Comparison of ENCODE assay signal across 1 cellular context in genomic region chr18:58221060-58221725, GRCh38.
A peak's percentile ranks its signal among the peaks of the same experiment; 100 is the strongest.
TF ChIP-seq lines count a peak whose summit lies in the region.

No MANE protein-coding gene starts in this region.

TF ChIP-seq in K562, 482 proteins besides CTCF, POLR2A, EP300 and RAD21 (continued from another document and continues in another):
- no peak for TF ChIP-seq STAT6 (CRISPR knock-in tag; IDR thresholded peaks at IDR 0.05)
- no peak for TF ChIP-seq BRF2 (IDR thresholded peaks at IDR 0.05; ENCODE audit: borderline replicate concordance, insufficient read depth, insufficient read length)
- TF ChIP-seq ZNF165 (CRISPR knock-in tag; IDR thresholded peaks at IDR 0.05; ENCODE audit: borderline replicate concordance) = no peak
- no peak for TF ChIP-seq HDAC8 (tag; IDR thresholded peaks at IDR 0.05)
- TF ChIP-seq CXXC5 (CRISPR knock-in tag; IDR thresholded peaks at IDR 0.05) = no peak
- no peak for TF ChIP-seq SAFB2 (IDR thresholded peaks at IDR 0.05; ENCODE audit: borderline replicate concordance, low read depth, low read length, severe bottlenecking)
- TF ChIP-seq EZH2 (IDR thresholded peaks at IDR 0.05; ENCODE audit: borderline replicate concordance, low read depth, low read length) = no peak
- no peak for TF ChIP-seq RBM17 (IDR thresholded peaks at IDR 0.05; ENCODE audit: borderline replicate concordance, low read depth, low read length)
- TF ChIP-seq AFF4 (CRISPR knock-in tag; IDR thresholded peaks at IDR 0.05) = no peak
- TF ChIP-seq SOX6 (IDR thresholded peaks at IDR 0.05) = peak; percentile 40; the same call in 1 of the 2 replicates
- TF ChIP-seq ZNF586 (CRISPR knock-in tag; conservative IDR thresholded peaks at IDR 0.05) = no peak
- no peak for TF ChIP-seq THRA (IDR thresholded peaks at IDR 0.05)
- no peak for TF ChIP-seq PTBP1 (IDR thresholded peaks at IDR 0.05; ENCODE audit: low read depth, low read length)
- TF ChIP-seq GATAD2B (IDR thresholded peaks at IDR 0.05; ENCODE audit: borderline replicate concordance) = no peak
- no peak for TF ChIP-seq NR2F6 (CRISPR knock-in tag; IDR thresholded peaks at IDR 0.05)
- no peak for TF ChIP-seq FOXJ2 (tag; IDR thresholded peaks at IDR 0.05)
- TF ChIP-seq CC2D1A (IDR thresholded peaks at IDR 0.05) = no peak
- TF ChIP-seq NFRKB (IDR thresholded peaks at IDR 0.05; ENCODE audit: low read depth) = no peak
- TF ChIP-seq GABPB1 (CRISPR knock-in tag; IDR thresholded peaks at IDR 0.05) = no peak
- TF ChIP-seq PHF8 (IDR thresholded peaks at IDR 0.05; ENCODE audit: borderline replicate concordance, low read length) = peak; percentile 35; the same call in 1 of the 2 replicates
- no peak for TF ChIP-seq ZNF561 (CRISPR knock-in tag; conservative IDR thresholded peaks at IDR 0.05)
- no peak; the same call in 1 of the 2 replicates for TF ChIP-seq MBD2 (IDR thresholded peaks at IDR 0.05; ENCODE audit: borderline replicate concordance, low read depth)
- TF ChIP-seq ATF7 (IDR thresholded peaks at IDR 0.05) = peak; percentile 91
- TF ChIP-seq TAF15 (IDR thresholded peaks at IDR 0.05; ENCODE audit: low read depth, low read length) = no peak
- TF ChIP-seq HBP1 (CRISPR knock-in tag; IDR thresholded peaks at IDR 0.05) = no peak
- TF ChIP-seq ZNF518B (CRISPR knock-in tag; IDR thresholded peaks at IDR 0.05) = no peak
- TF ChIP-seq NR2C1 (IDR thresholded peaks at IDR 0.05) = 0 out of 2 replicates have a peak, but pooled peaks have one; percentile 26
- TF ChIP-seq NR2C1 (tag; IDR thresholded peaks at IDR 0.05) = peak; percentile 46; the same call in 1 of the 2 replicates
- no peak for TF ChIP-seq ZNF408 (CRISPR knock-in tag; IDR thresholded peaks at IDR 0.05; ENCODE audit: low read depth)
- no peak for TF ChIP-seq ZNF280A (IDR thresholded peaks at IDR 0.05; ENCODE audit: low read depth, partially characterized antibody)
- no peak for TF ChIP-seq BDP1 (IDR thresholded peaks at IDR 0.05; ENCODE audit: insufficient read depth, insufficient read length)
- TF ChIP-seq SNIP1 (IDR thresholded peaks at IDR 0.05; ENCODE audit: low read depth) = no peak
- peak; percentile 90 for TF ChIP-seq CREM (IDR thresholded peaks at IDR 0.05; ENCODE audit: low read depth)
- no peak for TF ChIP-seq ETV6 (IDR thresholded peaks at IDR 0.05; ENCODE audit: borderline replicate concordance in 1 of 2, low read depth in 2 of 2, low read length in 1 of 2)
- TF ChIP-seq ETV6 (CRISPR knock-in tag; IDR thresholded peaks at IDR 0.05; ENCODE audit: borderline replicate concordance) = no peak
- peak; percentile 81 for TF ChIP-seq CEBPB (tag; IDR thresholded peaks at IDR 0.05)
- TF ChIP-seq THAP7 (CRISPR knock-in tag; IDR thresholded peaks at IDR 0.05) = no peak
- TF ChIP-seq HMBOX1 (IDR thresholded peaks at IDR 0.05) = 0 out of 2 replicates have a peak, but pooled peaks have one; percentile 20
- 0 out of 2 replicates have a peak, but pooled peaks have one; percentile 29 for TF ChIP-seq MAFG (tag; conservative IDR thresholded peaks at IDR 0.05)
- TF ChIP-seq ZNF347 (CRISPR knock-in tag; IDR thresholded peaks at IDR 0.05; ENCODE audit: low read depth) = no peak
- no peak for TF ChIP-seq SNAPC5 (CRISPR knock-in tag; IDR thresholded peaks at IDR 0.05)
- TF ChIP-seq TAF9B (IDR thresholded peaks at IDR 0.05; ENCODE audit: partially characterized antibody) = peak; percentile 60
- no peak for TF ChIP-seq ZNF639 (CRISPR knock-in tag; conservative IDR thresholded peaks at IDR 0.05 in 1 of 2, IDR thresholded peaks at IDR 0.05 in 1 of 2)
- peak; percentile 11 for TF ChIP-seq DACH1 (IDR thresholded peaks at IDR 0.05; ENCODE audit: partially characterized antibody)
- 0 out of 2 replicates have a peak, but pooled peaks have one; percentile 16 for TF ChIP-seq BACH1 (tag; IDR thresholded peaks at IDR 0.05)
